Comparison of ENCODE assay signal across 8 cellular contexts in genomic region chr22:30635273-30636225, GRCh38. TPM values are rescaled to one million over a fixed set of nuclear protein-coding genes. Genes with fewer than 3 reads are reported as not detected.
DNase-seq lines count a peak whose midpoint lies in the region; ATAC-seq and TF ChIP-seq lines count a peak whose summit lies in the region.

Gene SLC35E4 (plus strand): TSS chr22:30635781. CDS start chr22:30636451, 670 bp downstream.

- CTCF ChIA-PET in HEK293T (lab: Yijun Ruan, JAX) = interaction anchor here (0.7 to 4.0 kb wide), 14 partner anchors 9 to 284 kb away, joined by 3 to 45 read pairs (median 5); no protein-coding TSS in a partner anchor

- H3K9me3 ChIP-seq in parathyroid adenoma (ENCODE audit: control insufficient read depth, low read length) (no peaks in the 10 kb centered on the region), tibial nerve (no peaks in the 10 kb centered on the region)

- no peaks in the 10 kb centered on the region for H3K9me3 Mint-ChIP-seq in activated naive CD8-positive, alpha-beta T cell treated with anti-CD3 and anti-CD28 coated beads, Interleukin-2, amount 10 ng/mL, durations not matched to agents 7 days and 5 days

- WGBS in tibial nerve, 2 donors = 1% methylated on average over 52 to 67 of the region's 75 CpGs

- no peaks in the 10 kb centered on the region for H3K27me3 Mint-ChIP-seq in activated naive CD8-positive, alpha-beta T cell treated with anti-CD3 and anti-CD28 coated beads, Interleukin-2, amount 10 ng/mL, durations not matched to agents 7 days and 5 days

- intact Hi-C loops in Right ventricle myocardium inferior (cut with DNase I) = loop anchor here (1.0 to 2.0 kb wide), 3 partner anchors 29 to 43 kb away; partner anchors contain the start of genes DUSP18 and TCN2

- peaks cover 13% of the 10 kb centered on the region for H3K4me1 Mint-ChIP-seq in activated naive CD8-positive, alpha-beta T cell treated with anti-CD3 and anti-CD28 coated beads, Interleukin-2, amount 10 ng/mL, durations not matched to agents 7 days and 5 days

- TF ChIP-seq CTCF in NB4 (IDR thresholded peaks at IDR 0.05; ENCODE audit: low read depth, low read length) (no peak), parathyroid adenoma (IDR thresholded peaks at IDR 0.05) (peak; percentile 13), tibial nerve (IDR thresholded peaks at IDR 0.05) (peak in 1 of 5 experiments; percentile 43)

- TF ChIP-seq POLR2A in NB4 (IDR thresholded peaks at IDR 0.05; ENCODE audit: extremely low read depth, insufficient read length) (no peak), tibial nerve (IDR thresholded peaks at IDR 0.05) (peak; percentile 32 to 68)

- peak; percentile 96 for DNase-seq in HEK293T (ENCODE audit: extremely low spot score)
- DNase-seq in NB4 (ENCODE audit: low read depth) = peak; percentile 90
- peak; percentile 78 for DNase-seq in SKM-1 (lab: John Stamatoyannopoulos, UW; ENCODE audit: unreplicated experiment)
- DNase-seq in activated naive CD8-positive, alpha-beta T cell treated with anti-CD3 and anti-CD28 coated beads, Interleukin-2, amount 10 ng/mL, durations not matched to agents 7 days and 5 days = peak; percentile 98
- peak; percentile 97 for DNase-seq in Right ventricle myocardium inferior (ENCODE audit: missing footprints)
- peak; percentile 93 to 96 for DNase-seq in tibial nerve (ENCODE audit: low spot score in 2 of 2)

- POLR2A ChIA-PET in HEK293T (lab: Yijun Ruan, JAX) = interaction anchor here (0.8 to 1.8 kb wide), 8 partner anchors 10 to 119 kb away, joined by 3 to 9 read pairs (median 4); partner anchors contain the start of gene TCN2
- POLR2A ChIA-PET in activated naive CD8-positive, alpha-beta T cell treated with anti-CD3 and anti-CD28 coated beads, Interleukin-2, amount 10 ng/mL, durations not matched to agents 7 days and 5 days (lab: Charles Lee) = interaction anchor here (0.6 to 2.5 kb wide), 10 partner anchors 14 to 1385 kb away, joined by 3 to 14 read pairs (median 4); partner anchors contain the start of genes DUSP18, MORC2 and TCN2

- H2AFZ ChIP-seq in parathyroid adenoma = peak within 1 kb of the TSS; percentile 86

- peak in 1 of 2 donors; percentile 49 for TF ChIP-seq EP300 in tibial nerve (IDR thresholded peaks at IDR 0.05)

- no peaks in the 10 kb centered on the region for H3K4me1 ChIP-seq in parathyroid adenoma
- H3K4me1 ChIP-seq in tibial nerve = peaks cover 0 to 40% (median 28%) of the 10 kb centered on the region in 4 donors

- peak within 1 kb of the TSS; percentile 99 for H3K4me2 ChIP-seq in parathyroid adenoma (ENCODE audit: low read length)

- peak within 1 kb of the TSS; percentile 87 for H3K27ac Mint-ChIP-seq in activated naive CD8-positive, alpha-beta T cell treated with anti-CD3 and anti-CD28 coated beads, Interleukin-2, amount 10 ng/mL, durations not matched to agents 7 days and 5 days

- H3K36me3 ChIP-seq in parathyroid adenoma (ENCODE audit: control insufficient read depth, insufficient read depth, low read length) (no peaks in the 10 kb centered on the region), tibial nerve (no peaks in the 10 kb centered on the region)

- H3K79me2 ChIP-seq in parathyroid adenoma = no peaks in the 10 kb centered on the region

- H3K27ac ChIP-seq in parathyroid adenoma (peak within 1 kb of the TSS; percentile 71), tibial nerve (peak within 1 kb of the TSS; percentile 86 to 97 (median 92))

- H3K4me3 ChIP-seq in GM08714 (ENCODE audit: low read length) (peak within 1 kb of the TSS; percentile 71), NB4 (ENCODE audit: low read depth, low read length) (peak within 1 kb of the TSS; percentile 53), parathyroid adenoma (ENCODE audit: low read depth, low read length) (peak within 1 kb of the TSS; percentile 63), tibial nerve (peak within 1 kb of the TSS; percentile 52 to 90 (median 58))

- peak; percentile 86 for ATAC-seq in activated naive CD8-positive, alpha-beta T cell treated with anti-CD3 and anti-CD28 coated beads, Interleukin-2, amount 10 ng/mL, durations not matched to agents 7 days and 5 days (ENCODE audit: low read depth)
- ATAC-seq in Right ventricle myocardium inferior = peak; percentile 97

- H3K4me3 Mint-ChIP-seq in activated naive CD8-positive, alpha-beta T cell treated with anti-CD3 and anti-CD28 coated beads, Interleukin-2, amount 10 ng/mL, durations not matched to agents 7 days and 5 days = peak within 1 kb of the TSS; percentile 82

- H3K9ac ChIP-seq in parathyroid adenoma = peak within 1 kb of the TSS; percentile 28

- H3K27me3 ChIP-seq in parathyroid adenoma (ENCODE audit: control insufficient read depth, insufficient read depth, low read length) (no peaks in the 10 kb centered on the region), tibial nerve (no peaks in the 10 kb centered on the region)

- peaks cover 7% of the 10 kb centered on the region for H3K36me3 Mint-ChIP-seq in activated naive CD8-positive, alpha-beta T cell treated with anti-CD3 and anti-CD28 coated beads, Interleukin-2, amount 10 ng/mL, durations not matched to agents 7 days and 5 days

TF ChIP-seq in HEK293T, 16 proteins besides CTCF, POLR2A, EP300 and RAD21:
- TF ChIP-seq ARNT (IDR thresholded peaks at IDR 0.05) (no peak), FOXM1 (IDR thresholded peaks at IDR 0.05; ENCODE audit: borderline replicate concordance) (no peak; the same call in 1 of the 2 replicates), NFRKB (IDR thresholded peaks at IDR 0.05) (no peak), L3MBTL2 (conservative IDR thresholded peaks at IDR 0.05) (no peak), TARDBP (IDR thresholded peaks at IDR 0.05) (no peak), BHLHE40 (IDR thresholded peaks at IDR 0.05; ENCODE audit: borderline replicate concordance) (no peak)
- TF ChIP-seq, protein P1, sequence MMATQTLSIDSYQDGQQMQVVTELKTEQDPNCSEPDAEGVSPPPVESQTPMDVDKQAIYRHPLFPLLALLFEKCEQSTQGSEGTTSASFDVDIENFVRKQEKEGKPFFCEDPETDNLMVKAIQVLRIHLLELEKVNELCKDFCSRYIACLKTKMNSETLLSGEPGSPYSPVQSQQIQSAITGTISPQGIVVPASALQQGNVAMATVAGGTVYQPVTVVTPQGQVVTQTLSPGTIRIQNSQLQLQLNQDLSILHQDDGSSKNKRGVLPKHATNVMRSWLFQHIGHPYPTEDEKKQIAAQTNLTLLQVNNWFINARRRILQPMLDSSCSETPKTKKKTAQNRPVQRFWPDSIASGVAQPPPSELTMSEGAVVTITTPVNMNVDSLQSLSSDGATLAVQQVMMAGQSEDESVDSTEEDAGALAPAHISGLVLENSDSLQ (IDR thresholded peaks at IDR 0.05) = no peak
TF ChIP-seq in HEK293T: peak in this region for 0.

RNA-seq across cellular contexts. Expression of gene SLC35E4, which starts in this region (rescaled TPM):
- total RNA-seq in activated naive CD8-positive, alpha-beta T cell treated with anti-CD3 and anti-CD28 coated beads, Interleukin-2, amount 10 ng/mL, durations not matched to agents 7 days and 5 days = 1 to 10 TPM; 1.5 to 2.4 TPM
- total RNA-seq in Right ventricle myocardium inferior (5.0 TPM), tibial nerve (10 to 100 TPM in 1 of 4 donors, 1 to 10 TPM in 3; 6.1 to 15.0 (median 7.3) TPM)

Comparison
In these comparisons a context has a peak if more than half of its experiments do, and no peak if none do; other contexts are left out.
1. Peak in every context shown above with its lines: DNase-seq, ATAC-seq, H3K4me3 ChIP-seq and H3K27ac ChIP-seq.